In genomic region chr12:119772431-119772830, GRCh38 we compare ENCODE assay signal across 17 cellular contexts.
"Had no signal": no experiment of that assay in that cellular context is flagged by ENCODE, and none has a peak within 500 bp of the region (broad histone marks: within the 10 kb centered on the region; RNA-seq: fewer than 3 reads in every experiment).

No MANE protein-coding gene starts in this region.

- H3K4me3 ChIP-seq: body of pancreas, hepatocyte, lung, sigmoid colon, thyroid gland had no signal

- H3K4me1 ChIP-seq: body of pancreas, sigmoid colon, thyroid gland had no signal

- ATAC-seq: body of pancreas, left lobe of liver had no signal

- H2AFZ ChIP-seq: hepatocyte had no signal

- H3K9me3 ChIP-seq: body of pancreas, sigmoid colon, thyroid gland had no signal

- DNase-seq: activated CD4-positive, alpha-beta T cell treated with anti-CD3 and anti-CD28 coated beads, Interleukin-2, amount 50 U/mL, for 48 hours; activated naive CD8-positive, alpha-beta T cell treated with anti-CD3 and anti-CD28 coated beads for 36 hours; amygdala; body of pancreas; cerebellar nuclear complex; cortex of kidney; nephron progenitor cell; nucleus accumbens; sigmoid colon; stimulated activated CD4-positive, alpha-beta T cell treated with anti-CD3 and anti-CD28 coated beads, Interleukin-12 subunit alpha, Interleukin-12 subunit beta, amount 100 ng/mL, for 4 hours; stimulated activated CD4-positive, alpha-beta T cell treated with anti-CD3 and anti-CD28 coated beads, Interleukin-1b, Interleukin-23, amount 100 ng/mL, for 48 hours; stimulated activated CD8-positive, alpha-beta memory T cell treated with anti-CD3 and anti-CD28 coated beads, Interleukin-4, amount 100 ng/mL, for 48 hours; stimulated activated naive CD4-positive, alpha-beta T cell; thyroid gland had no signal

- H3K4me2 ChIP-seq: hepatocyte had no signal

- H3K27ac ChIP-seq: body of pancreas, hepatocyte, sigmoid colon, thyroid gland had no signal

- H3K79me2 ChIP-seq: hepatocyte had no signal

- H3K36me3 ChIP-seq: sigmoid colon, thyroid gland had no signal

- H3K27me3 ChIP-seq: body of pancreas, hepatocyte, sigmoid colon, thyroid gland had no signal
